17 cellular contexts compared by ENCODE assay signal in genomic region chr11:36192723-36193619, GRCh38.
DNase-seq lines count a peak whose midpoint lies in the region; ATAC-seq and TF ChIP-seq lines count a peak whose summit lies in the region.
"Had no signal": no experiment of that assay in that cellular context is flagged by ENCODE, and none has a peak within 500 bp of the region (broad histone marks: within the 10 kb centered on the region; RNA-seq: fewer than 3 reads in every experiment).

No MANE protein-coding gene starts in this region.

- no peaks in the 10 kb centered on the region for H3K79me2 ChIP-seq in GM23338 (replicated peaks; ENCODE audit: insufficient read depth)
- no peaks in the 10 kb centered on the region for H3K79me2 ChIP-seq in KMS-11 (ENCODE audit: insufficient read depth, low read depth)
- H3K79me2 ChIP-seq in trophoblast cell (ENCODE audit: control insufficient read depth, insufficient read depth, low read length, poor library complexity) = no peaks in the 10 kb centered on the region

- H4K12ac ChIP-seq in trophoblast cell (ENCODE audit: low read depth, low read length) = no peak overlapping the region

- H4K91ac ChIP-seq in trophoblast cell (ENCODE audit: low read depth, low read length) = no peak overlapping the region

- H2BK12ac ChIP-seq in trophoblast cell (ENCODE audit: low read length) = no peak overlapping the region

- no peak overlapping the region; the same call in 1 of the 2 replicates for H3K9ac ChIP-seq in KMS-11
- peak overlapping the region; percentile 45 for H3K9ac ChIP-seq in trophoblast cell (ENCODE audit: low read length)

- H3K4me1 ChIP-seq in GM23338 (ENCODE audit: insufficient read depth) = peaks cover 17% of the 10 kb centered on the region
- peaks cover 33% of the 10 kb centered on the region for H3K4me1 ChIP-seq in KMS-11 (ENCODE audit: low read depth, poor library complexity, severe bottlenecking)
- peaks cover 4 to 7% of the 10 kb centered on the region in 2 experiments for H3K4me1 ChIP-seq in trophoblast cell (ENCODE audit: control insufficient read depth in 1 of 2, insufficient read depth in 2 of 2, low read length in 2 of 2)

- H3K27ac Mint-ChIP-seq in GM23338 = peak overlapping the region; percentile 5; the same call in 1 of the 2 replicates
- H3K27ac Mint-ChIP-seq in brain = peak overlapping the region; percentile 57 to 98 (median 75)

- H4K8ac ChIP-seq in trophoblast cell (ENCODE audit: low read depth, low read length) = no peak overlapping the region

- H2AK5ac ChIP-seq in trophoblast cell (ENCODE audit: low read length) = no peak overlapping the region

- H3K27me3 Mint-ChIP-seq in GM23338 (ENCODE audit: insufficient read depth, low read depth, poor library complexity) (peaks cover 8% of the 10 kb centered on the region), brain (no peaks in the 10 kb centered on the region)

- H4K20me1 ChIP-seq in GM23338 (replicated peaks; ENCODE audit: insufficient read depth) (no peaks in the 10 kb centered on the region), KMS-11 (ENCODE audit: insufficient read depth) (no peaks in the 10 kb centered on the region)

- no peak overlapping the region for H2BK5ac ChIP-seq in trophoblast cell (ENCODE audit: low read depth, low read length, poor library complexity)

- WGBS in trophoblast cell (ENCODE audit: extremely low coverage, insufficient coverage, insufficient read length) = no CpG with 5 or more reads among the region's 13 CpGs

- no peaks in the 10 kb centered on the region for H3K9me3 ChIP-seq in trophoblast cell (ENCODE audit: insufficient read depth, low read depth, low read length)

- H3K23ac ChIP-seq in trophoblast cell (ENCODE audit: low read length) = no peak overlapping the region

- H3K4me1 Mint-ChIP-seq in GM23338 (peaks cover 22% of the 10 kb centered on the region), brain (peaks cover 72% of the 10 kb centered on the region)

- H2AFZ ChIP-seq in GM23338 (no peak overlapping the region), KMS-11 (ENCODE audit: low read depth) (no peak overlapping the region), trophoblast cell (ENCODE audit: insufficient read depth, low read length, poor library complexity) (no peak overlapping the region)

- ATAC-seq in GM23338 = no peak
- no peak for ATAC-seq in GM21381 (IDR thresholded peaks at IDR 0.05; ENCODE audit: unreplicated experiment)

- H3K4ac ChIP-seq in trophoblast cell (ENCODE audit: low read depth, low read length) = no peak overlapping the region

- H3K4me3 ChIP-seq in GM23338 (no peak overlapping the region), KMS-11 (IDR thresholded peaks at IDR 0.05; ENCODE audit: insufficient read depth, low read depth, low read length) (no peak overlapping the region), trophoblast cell (ENCODE audit: low read depth, low read length) (no peak overlapping the region)

- H3F3A ChIP-seq in GM23338 (replicated peaks; ENCODE audit: low read depth) = no peaks in the 10 kb centered on the region

- H3K9me3 Mint-ChIP-seq in GM23338 (no peaks in the 10 kb centered on the region), brain (peaks cover 0 to 18% (median 12%) of the 10 kb centered on the region in 5 experiments)

- no peaks in the 10 kb centered on the region for H3K9me2 ChIP-seq in GM23338 (ENCODE audit: insufficient read depth)

- H3K4me3 Mint-ChIP-seq in GM23338 (no peak overlapping the region), brain (no peak overlapping the region)

- no peak for TF ChIP-seq CTCF in GM23338 (conservative IDR thresholded peaks at IDR 0.05; ENCODE audit: low read depth in 2 of 2)
- TF ChIP-seq CTCF in KMS-11 (conservative IDR thresholded peaks at IDR 0.05; ENCODE audit: low read depth, low read length) = no peak
- TF ChIP-seq CTCF in brain (conservative IDR thresholded peaks at IDR 0.05) = no peak

- H3K18ac ChIP-seq in trophoblast cell (ENCODE audit: low read length) = no peak overlapping the region

- no peaks in the 10 kb centered on the region for H3K79me1 ChIP-seq in trophoblast cell (ENCODE audit: low read length)

- H3K27ac ChIP-seq in GM23338 (ENCODE audit: low read depth) = no peak overlapping the region
- peak overlapping the region; percentile 59; the same call in 1 of the 2 replicates for H3K27ac ChIP-seq in KMS-11
- no peak overlapping the region for H3K27ac ChIP-seq in trophoblast cell (ENCODE audit: low read depth, low read length)

- DNase-seq in GM23338 (ENCODE audit: low spot score) (no peak), trophoblast cell (no peak), HuH-7.5 (ENCODE audit: low spot score) (no peak)
- DNase-seq in central memory CD4-positive, alpha-beta T cell = no peak
- DNase-seq: AML-193; COR-L47; DMS153; H7; KG1; NCI-H1092; NCI-H1694; NCI-H69; NK-92 treated with Interleukin-12 subunit alpha and Interleukin-12 subunit beta, amount 100 ng/mL, for 24 hours; SHP77 treated with DMSO at 0.1 percent for 48 hours had no signal

- H3K36me3 Mint-ChIP-seq in GM23338 (ENCODE audit: low read depth) (peaks cover 9% of the 10 kb centered on the region; the same call in 2 of the 3 replicates), brain (peaks cover 35% of the 10 kb centered on the region)

- no peak overlapping the region for H2BK120ac ChIP-seq in trophoblast cell (ENCODE audit: insufficient read depth, low read length, poor library complexity)

- H3K27me3 ChIP-seq in GM23338 (ENCODE audit: insufficient read depth) (no peaks in the 10 kb centered on the region), KMS-11 (ENCODE audit: insufficient read depth, low read depth) (no peaks in the 10 kb centered on the region), trophoblast cell (ENCODE audit: insufficient read depth, low read length) (no peaks in the 10 kb centered on the region)

- H3K36me3 ChIP-seq in GM23338 (ENCODE audit: insufficient read depth) = no peaks in the 10 kb centered on the region
- H3K36me3 ChIP-seq in KMS-11 (ENCODE audit: insufficient read depth) = no peaks in the 10 kb centered on the region
- peaks cover 0 to 3% of the 10 kb centered on the region in 2 experiments for H3K36me3 ChIP-seq in trophoblast cell (ENCODE audit: control insufficient read depth in 1 of 2, insufficient read depth in 2 of 2, low read length in 2 of 2)

- no peak overlapping the region for H3K4me2 ChIP-seq in GM23338
- peak overlapping the region; percentile 47 for H3K4me2 ChIP-seq in KMS-11
- H3K4me2 ChIP-seq in trophoblast cell (ENCODE audit: low read length) = no peak overlapping the region

- H3K14ac ChIP-seq in trophoblast cell (ENCODE audit: low read length) = no peak overlapping the region

TF ChIP-seq in GM23338, 12 proteins besides CTCF, POLR2A, EP300 and RAD21:
- TF ChIP-seq ETS1 (IDR thresholded peaks at IDR 0.05) = no peak
- TF ChIP-seq POLR2AphosphoS5 (IDR thresholded peaks at IDR 0.05; ENCODE audit: low read depth) = no peak
- TF ChIP-seq EZH2 (IDR thresholded peaks at IDR 0.05; ENCODE audit: low read depth, unreplicated experiment) = no peak
- TF ChIP-seq ZNF331 (CRISPR knock-in tag; IDR thresholded peaks at IDR 0.05; ENCODE audit: low read depth) = no peak
- TF ChIP-seq ZNF114 (CRISPR knock-in tag; IDR thresholded peaks at IDR 0.05) = no peak
- no peak for TF ChIP-seq EZH2phosphoT487 (IDR thresholded peaks at IDR 0.05; ENCODE audit: unreplicated experiment)
- TF ChIP-seq CREB1 (CRISPR knock-in tag; IDR thresholded peaks at IDR 0.05; ENCODE audit: low read depth) = no peak
